ENCODE assay signal across 10 cellular contexts in genomic region chr17:8857919-8858318, GRCh38. TPM values are rescaled to one million over a fixed set of nuclear protein-coding genes. Genes with fewer than 3 reads are reported as not detected.
DNase-seq lines count a peak whose midpoint lies in the region; ATAC-seq and TF ChIP-seq lines count a peak whose summit lies in the region.
"Had no signal": no experiment of that assay in that cellular context is flagged by ENCODE, and none has a peak within 500 bp of the region (broad histone marks: within the 10 kb centered on the region; RNA-seq: fewer than 3 reads in every experiment).

No MANE protein-coding gene starts in this region.

- WGBS in esophagus muscularis mucosa = 25% methylated on average over 5 of the region's 5 CpGs

- no peak overlapping the region for H3K4me3 ChIP-seq in MG63
- H3K4me3 ChIP-seq in choroid plexus epithelial cell (ENCODE audit: low read depth, low read length) = no peak overlapping the region
- H3K4me3 ChIP-seq in esophagus muscularis mucosa = no peak overlapping the region
- H3K4me3 ChIP-seq: thoracic aorta had no signal

- no peaks in the 10 kb centered on the region for H3K27me3 ChIP-seq in MG63
- peaks cover 0 to 4% (median 0%) of the 10 kb centered on the region in 4 donors for H3K27me3 ChIP-seq in esophagus muscularis mucosa

- H3K36me3 ChIP-seq in MG63 = no peaks in the 10 kb centered on the region
- no peaks in the 10 kb centered on the region for H3K36me3 ChIP-seq in esophagus muscularis mucosa
- H3K36me3 ChIP-seq: thoracic aorta had no signal

- H3K27ac ChIP-seq in esophagus muscularis mucosa (replicated peaks in 1 of 4) = no peak overlapping the region
- H3K27ac ChIP-seq: thoracic aorta had no signal

- intact Hi-C loops in esophagus muscularis mucosa (cut with DNase I) = no loop called here

- no peaks in the 10 kb centered on the region for H3K9me3 ChIP-seq in MG63
- no peaks in the 10 kb centered on the region for H3K9me3 ChIP-seq in esophagus muscularis mucosa
- H3K9me3 ChIP-seq: thoracic aorta had no signal

- TF ChIP-seq POLR2A in erythroblast (IDR thresholded peaks at IDR 0.05; ENCODE audit: low read length) (no peak), esophagus muscularis mucosa (IDR thresholded peaks at IDR 0.05; ENCODE audit: low read depth) (no peak)

- TF ChIP-seq EP300 in esophagus muscularis mucosa (IDR thresholded peaks at IDR 0.05) = no peak

- peaks cover 6 to 22% (median 9%) of the 10 kb centered on the region in 4 donors for H3K4me1 ChIP-seq in esophagus muscularis mucosa

- TF ChIP-seq CTCF in choroid plexus epithelial cell (conservative IDR thresholded peaks at IDR 0.05; ENCODE audit: low read depth, low read length) (no peak), esophagus muscularis mucosa (IDR thresholded peaks at IDR 0.05) (no peak)

- ATAC-seq in GM19395 (IDR thresholded peaks at IDR 0.05; ENCODE audit: unreplicated experiment) = peak; percentile 48

- DNase-seq in Daoy (ENCODE audit: low read depth) = peak; percentile 61
- DNase-seq in MG63 = peak; percentile 20
- peak; percentile 78 for DNase-seq in choroid plexus epithelial cell (ENCODE audit: low read depth)
- no peak for DNase-seq in COR-L47 (lab: John Stamatoyannopoulos, UW)
- no peak for DNase-seq in NCI-H82 (lab: John Stamatoyannopoulos, UW)
- DNase-seq in erythroblast (lab: John Stamatoyannopoulos, UW) = no peak
- DNase-seq in esophagus muscularis mucosa (ENCODE audit: extremely low spot score) = no peak

RNA-seq across cellular contexts. Expression of gene PIK3R6, which starts 9.6 kb away (rescaled TPM):
- total RNA-seq in Daoy (2014; rRNA removed; shearing (Covaris generic)) = not detected in 2 replicates
- not detected in 2 replicates for total RNA-seq in MG63 (2014; rRNA removed; shearing (Covaris generic); ENCODE audit: low replicate concordance)
- 1 to 10 TPM in 3 of 4 donors, under 1 TPM in 1; 0.52 to 3.3 (median 1.8) TPM for total RNA-seq in esophagus muscularis mucosa
- total RNA-seq: NCI-H460 had no signal

RNA-seq across cellular contexts. Expression of gene MFSD6L, which starts 58.8 kb away (rescaled TPM):
- not detected in 2 replicates for total RNA-seq in Daoy (2014; rRNA removed; shearing (Covaris generic))
- total RNA-seq in MG63 (2014; rRNA removed; shearing (Covaris generic); ENCODE audit: low replicate concordance) = not detected in 2 replicates
- total RNA-seq in esophagus muscularis mucosa = under 1 TPM in 2 of 4 donors, not detected in 2; 0.17 to 0.33 TPM
- total RNA-seq: NCI-H460 had no signal

Comparison
In these comparisons a context has a peak if more than half of its experiments do, and no peak if none do; other contexts are left out.
1. DNase-seq: peak in Daoy (single experiment), MG63 (single experiment) and choroid plexus epithelial cell (single experiment); none in COR-L47 (single experiment), NCI-H82 (single experiment), erythroblast (0 of 2) and esophagus muscularis mucosa (single experiment).